ENCODE assay signal across 1 cellular context in the genomic region with DNA sequence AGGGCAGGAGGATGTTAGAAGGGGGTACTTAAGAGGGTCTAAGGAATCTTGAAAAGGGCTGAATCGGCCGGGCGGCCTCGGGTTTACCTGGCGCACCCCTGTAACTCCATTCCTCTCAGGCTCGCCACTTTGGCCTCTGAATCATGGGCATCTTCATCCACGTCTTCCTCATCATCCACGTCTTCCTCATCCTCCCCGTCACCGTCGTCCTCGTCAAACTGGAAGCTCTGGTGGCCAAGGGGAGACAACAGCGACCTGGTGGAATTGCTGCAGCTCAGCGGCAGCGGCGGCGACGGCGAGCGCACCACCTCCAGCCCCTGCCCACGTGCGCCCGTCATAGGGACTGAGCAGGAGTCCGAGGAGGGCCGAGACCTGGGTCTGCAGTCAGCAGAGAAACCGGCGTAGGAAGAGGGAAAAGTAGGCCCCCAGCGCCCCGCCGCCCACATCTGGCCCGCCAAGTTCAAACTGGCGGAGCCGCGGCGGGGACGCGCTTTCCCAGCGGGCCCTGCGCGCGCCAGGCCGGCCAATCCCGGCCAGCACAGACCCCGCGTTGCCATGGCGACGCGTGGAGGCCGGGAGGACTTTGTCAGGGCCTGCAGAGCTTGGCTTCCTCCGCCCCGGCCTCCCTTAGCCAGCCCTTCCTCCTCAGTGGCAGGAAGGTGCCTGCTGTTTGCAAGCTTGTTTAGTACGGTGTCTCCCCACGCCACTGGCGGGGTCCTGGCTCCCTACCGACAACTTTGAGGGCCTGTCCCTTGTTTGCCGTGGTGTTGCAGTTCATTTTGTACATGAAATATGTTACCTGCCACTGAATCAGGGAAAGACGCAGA.
TF ChIP-seq lines count a peak whose summit lies in the region.

A gene with protein sequence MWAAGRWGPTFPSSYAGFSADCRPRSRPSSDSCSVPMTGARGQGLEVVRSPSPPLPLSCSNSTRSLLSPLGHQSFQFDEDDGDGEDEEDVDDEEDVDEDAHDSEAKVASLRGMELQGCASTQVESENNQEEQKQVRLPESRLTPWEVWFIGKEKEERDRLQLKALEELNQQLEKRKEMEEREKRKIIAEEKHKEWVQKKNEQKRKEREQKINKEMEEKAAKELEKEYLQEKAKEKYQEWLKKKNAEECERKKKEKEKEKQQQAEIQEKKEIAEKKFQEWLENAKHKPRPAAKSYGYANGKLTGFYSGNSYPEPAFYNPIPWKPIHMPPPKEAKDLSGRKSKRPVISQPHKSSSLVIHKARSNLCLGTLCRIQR (minus strand): TSS at position 467 of the 827 bp plus-strand sequence. CDS start 21 bp downstream, at position 446.

TF ChIP-seq in GM12878, 131 proteins besides CTCF, POLR2A, EP300 and RAD21 (continued from another document and continues in another):
- TF ChIP-seq, protein P1, sequence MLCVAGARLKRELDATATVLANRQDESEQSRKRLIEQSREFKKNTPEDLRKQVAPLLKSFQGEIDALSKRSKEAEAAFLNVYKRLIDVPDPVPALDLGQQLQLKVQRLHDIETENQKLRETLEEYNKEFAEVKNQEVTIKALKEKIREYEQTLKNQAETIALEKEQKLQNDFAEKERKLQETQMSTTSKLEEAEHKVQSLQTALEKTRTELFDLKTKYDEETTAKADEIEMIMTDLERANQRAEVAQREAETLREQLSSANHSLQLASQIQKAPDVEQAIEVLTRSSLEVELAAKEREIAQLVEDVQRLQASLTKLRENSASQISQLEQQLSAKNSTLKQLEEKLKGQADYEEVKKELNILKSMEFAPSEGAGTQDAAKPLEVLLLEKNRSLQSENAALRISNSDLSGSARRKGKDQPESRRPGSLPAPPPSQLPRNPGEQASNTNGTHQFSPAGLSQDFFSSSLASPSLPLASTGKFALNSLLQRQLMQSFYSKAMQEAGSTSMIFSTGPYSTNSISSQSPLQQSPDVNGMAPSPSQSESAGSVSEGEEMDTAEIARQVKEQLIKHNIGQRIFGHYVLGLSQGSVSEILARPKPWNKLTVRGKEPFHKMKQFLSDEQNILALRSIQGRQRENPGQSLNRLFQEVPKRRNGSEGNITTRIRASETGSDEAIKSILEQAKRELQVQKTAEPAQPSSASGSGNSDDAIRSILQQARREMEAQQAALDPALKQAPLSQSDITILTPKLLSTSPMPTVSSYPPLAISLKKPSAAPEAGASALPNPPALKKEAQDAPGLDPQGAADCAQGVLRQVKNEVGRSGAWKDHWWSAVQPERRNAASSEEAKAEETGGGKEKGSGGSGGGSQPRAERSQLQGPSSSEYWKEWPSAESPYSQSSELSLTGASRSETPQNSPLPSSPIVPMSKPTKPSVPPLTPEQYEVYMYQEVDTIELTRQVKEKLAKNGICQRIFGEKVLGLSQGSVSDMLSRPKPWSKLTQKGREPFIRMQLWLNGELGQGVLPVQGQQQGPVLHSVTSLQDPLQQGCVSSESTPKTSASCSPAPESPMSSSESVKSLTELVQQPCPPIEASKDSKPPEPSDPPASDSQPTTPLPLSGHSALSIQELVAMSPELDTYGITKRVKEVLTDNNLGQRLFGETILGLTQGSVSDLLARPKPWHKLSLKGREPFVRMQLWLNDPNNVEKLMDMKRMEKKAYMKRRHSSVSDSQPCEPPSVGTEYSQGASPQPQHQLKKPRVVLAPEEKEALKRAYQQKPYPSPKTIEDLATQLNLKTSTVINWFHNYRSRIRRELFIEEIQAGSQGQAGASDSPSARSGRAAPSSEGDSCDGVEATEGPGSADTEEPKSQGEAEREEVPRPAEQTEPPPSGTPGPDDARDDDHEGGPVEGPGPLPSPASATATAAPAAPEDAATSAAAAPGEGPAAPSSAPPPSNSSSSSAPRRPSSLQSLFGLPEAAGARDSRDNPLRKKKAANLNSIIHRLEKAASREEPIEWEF (IDR thresholded peaks at IDR 0.05; ENCODE audit: insufficient replicate concordance, low read depth, low read length) = no peak
- TF ChIP-seq CEBPB (IDR thresholded peaks at IDR 0.05; ENCODE audit: borderline replicate concordance in 1 of 2, low read depth in 2 of 2, low read length in 2 of 2) (no peak), HDAC2 (IDR thresholded peaks at IDR 0.05) (0 out of 2 replicates have a peak, but pooled peaks have one; percentile 61), CBX5 (IDR thresholded peaks at IDR 0.05; ENCODE audit: low read depth) (peak; percentile 58; the same call in 1 of the 2 replicates), YBX1 (IDR thresholded peaks at IDR 0.05) (no peak), IKZF1 (conservative IDR thresholded peaks at IDR 0.05) (peak; percentile 69), ZNF384 (IDR thresholded peaks at IDR 0.05; ENCODE audit: borderline replicate concordance, low read depth, low read length) (no peak), SUZ12 (IDR thresholded peaks at IDR 0.05; ENCODE audit: unreplicated experiment) (no peak), BCL11A (IDR thresholded peaks at IDR 0.05; ENCODE audit: low read depth, low read length) (no peak), NR2C1 (IDR thresholded peaks at IDR 0.05) (no peak), GABPA (IDR thresholded peaks at IDR 0.05; ENCODE audit: low read depth) (no peak), POLR2AphosphoS2 (IDR thresholded peaks at IDR 0.05; ENCODE audit: low read depth, low read length) (0 out of 2 replicates have a peak, but pooled peaks have one; percentile 16), RB1 (IDR thresholded peaks at IDR 0.05; ENCODE audit: borderline replicate concordance) (no peak; the same call in 1 of the 2 replicates), HDGF (IDR thresholded peaks at IDR 0.05) (no peak), ZZZ3 (IDR thresholded peaks at IDR 0.05; ENCODE audit: control insufficient read depth, insufficient read length, low read depth) (no peak), NR2F1 (conservative IDR thresholded peaks at IDR 0.05) (0 out of 2 replicates have a peak, but pooled peaks have one; percentile 17), ZNF622 (IDR thresholded peaks at IDR 0.05) (no peak), RELA (IDR thresholded peaks at IDR 0.05; ENCODE audit: borderline replicate concordance, partially characterized antibody) (peak; percentile 31), KLF5 (IDR thresholded peaks at IDR 0.05; ENCODE audit: partially characterized antibody) (no peak), SMAD1 (IDR thresholded peaks at IDR 0.05; ENCODE audit: low read depth, partially characterized antibody) (no peak), IRF4 (IDR thresholded peaks at IDR 0.05; ENCODE audit: low read depth, low read length) (no peak), ZNF274 (IDR thresholded peaks at IDR 0.05; ENCODE audit: insufficient read depth, insufficient read length) (no peak), NFXL1 (IDR thresholded peaks at IDR 0.05; ENCODE audit: borderline replicate concordance) (no peak), CHD1 (IDR thresholded peaks at IDR 0.05; ENCODE audit: low read depth, low read length) (no peak), PAX8 (IDR thresholded peaks at IDR 0.05) (no peak), POLR2AphosphoS5 (IDR thresholded peaks at IDR 0.05; ENCODE audit: low read length) (peak; percentile 65; the same call in 1 of the 2 replicates), ZNF24 (IDR thresholded peaks at IDR 0.05) (no peak), YY1 (IDR thresholded peaks at IDR 0.05; ENCODE audit: low read depth, low read length) (peak; percentile 68), TBL1XR1 (IDR thresholded peaks at IDR 0.05; ENCODE audit: low read depth, low read length) (no peak), CREM (IDR thresholded peaks at IDR 0.05; ENCODE audit: low read depth) (peak; percentile 50; the same call in 1 of the 2 replicates), TAF1 (IDR thresholded peaks at IDR 0.05; ENCODE audit: borderline replicate concordance, low read depth, low read length) (peak; percentile 40; the same call in 1 of the 2 replicates), NFYA (IDR thresholded peaks at IDR 0.05; ENCODE audit: borderline replicate concordance, low read depth, low read length) (no peak), SPI1 (IDR thresholded peaks at IDR 0.05; ENCODE audit: borderline replicate concordance, insufficient read depth, low read depth, low read length) (0 out of 2 replicates have a peak, but pooled peaks have one; percentile 4), ESRRA (IDR thresholded peaks at IDR 0.05; ENCODE audit: low read length) (no peak), KAT2A (conservative IDR thresholded peaks at IDR 0.05; ENCODE audit: control insufficient read depth, low read depth, low read length) (no peak)
- TF ChIP-seq, protein P2, sequence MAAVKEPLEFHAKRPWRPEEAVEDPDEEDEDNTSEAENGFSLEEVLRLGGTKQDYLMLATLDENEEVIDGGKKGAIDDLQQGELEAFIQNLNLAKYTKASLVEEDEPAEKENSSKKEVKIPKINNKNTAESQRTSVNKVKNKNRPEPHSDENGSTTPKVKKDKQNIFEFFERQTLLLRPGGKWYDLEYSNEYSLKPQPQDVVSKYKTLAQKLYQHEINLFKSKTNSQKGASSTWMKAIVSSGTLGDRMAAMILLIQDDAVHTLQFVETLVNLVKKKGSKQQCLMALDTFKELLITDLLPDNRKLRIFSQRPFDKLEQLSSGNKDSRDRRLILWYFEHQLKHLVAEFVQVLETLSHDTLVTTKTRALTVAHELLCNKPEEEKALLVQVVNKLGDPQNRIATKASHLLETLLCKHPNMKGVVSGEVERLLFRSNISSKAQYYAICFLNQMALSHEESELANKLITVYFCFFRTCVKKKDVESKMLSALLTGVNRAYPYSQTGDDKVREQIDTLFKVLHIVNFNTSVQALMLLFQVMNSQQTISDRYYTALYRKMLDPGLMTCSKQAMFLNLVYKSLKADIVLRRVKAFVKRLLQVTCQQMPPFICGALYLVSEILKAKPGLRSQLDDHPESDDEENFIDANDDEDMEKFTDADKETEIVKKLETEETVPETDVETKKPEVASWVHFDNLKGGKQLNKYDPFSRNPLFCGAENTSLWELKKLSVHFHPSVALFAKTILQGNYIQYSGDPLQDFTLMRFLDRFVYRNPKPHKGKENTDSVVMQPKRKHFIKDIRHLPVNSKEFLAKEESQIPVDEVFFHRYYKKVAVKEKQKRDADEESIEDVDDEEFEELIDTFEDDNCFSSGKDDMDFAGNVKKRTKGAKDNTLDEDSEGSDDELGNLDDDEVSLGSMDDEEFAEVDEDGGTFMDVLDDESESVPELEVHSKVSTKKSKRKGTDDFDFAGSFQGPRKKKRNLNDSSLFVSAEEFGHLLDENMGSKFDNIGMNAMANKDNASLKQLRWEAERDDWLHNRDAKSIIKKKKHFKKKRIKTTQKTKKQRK (IDR thresholded peaks at IDR 0.05; ENCODE audit: low read depth, low read length) = no peak
- TF ChIP-seq, protein P3, sequence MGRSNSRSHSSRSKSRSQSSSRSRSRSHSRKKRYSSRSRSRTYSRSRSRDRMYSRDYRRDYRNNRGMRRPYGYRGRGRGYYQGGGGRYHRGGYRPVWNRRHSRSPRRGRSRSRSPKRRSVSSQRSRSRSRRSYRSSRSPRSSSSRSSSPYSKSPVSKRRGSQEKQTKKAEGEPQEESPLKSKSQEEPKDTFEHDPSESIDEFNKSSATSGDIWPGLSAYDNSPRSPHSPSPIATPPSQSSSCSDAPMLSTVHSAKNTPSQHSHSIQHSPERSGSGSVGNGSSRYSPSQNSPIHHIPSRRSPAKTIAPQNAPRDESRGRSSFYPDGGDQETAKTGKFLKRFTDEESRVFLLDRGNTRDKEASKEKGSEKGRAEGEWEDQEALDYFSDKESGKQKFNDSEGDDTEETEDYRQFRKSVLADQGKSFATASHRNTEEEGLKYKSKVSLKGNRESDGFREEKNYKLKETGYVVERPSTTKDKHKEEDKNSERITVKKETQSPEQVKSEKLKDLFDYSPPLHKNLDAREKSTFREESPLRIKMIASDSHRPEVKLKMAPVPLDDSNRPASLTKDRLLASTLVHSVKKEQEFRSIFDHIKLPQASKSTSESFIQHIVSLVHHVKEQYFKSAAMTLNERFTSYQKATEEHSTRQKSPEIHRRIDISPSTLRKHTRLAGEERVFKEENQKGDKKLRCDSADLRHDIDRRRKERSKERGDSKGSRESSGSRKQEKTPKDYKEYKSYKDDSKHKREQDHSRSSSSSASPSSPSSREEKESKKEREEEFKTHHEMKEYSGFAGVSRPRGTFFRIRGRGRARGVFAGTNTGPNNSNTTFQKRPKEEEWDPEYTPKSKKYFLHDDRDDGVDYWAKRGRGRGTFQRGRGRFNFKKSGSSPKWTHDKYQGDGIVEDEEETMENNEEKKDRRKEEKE (IDR thresholded peaks at IDR 0.05) = no peak
- TF ChIP-seq, protein P4, sequence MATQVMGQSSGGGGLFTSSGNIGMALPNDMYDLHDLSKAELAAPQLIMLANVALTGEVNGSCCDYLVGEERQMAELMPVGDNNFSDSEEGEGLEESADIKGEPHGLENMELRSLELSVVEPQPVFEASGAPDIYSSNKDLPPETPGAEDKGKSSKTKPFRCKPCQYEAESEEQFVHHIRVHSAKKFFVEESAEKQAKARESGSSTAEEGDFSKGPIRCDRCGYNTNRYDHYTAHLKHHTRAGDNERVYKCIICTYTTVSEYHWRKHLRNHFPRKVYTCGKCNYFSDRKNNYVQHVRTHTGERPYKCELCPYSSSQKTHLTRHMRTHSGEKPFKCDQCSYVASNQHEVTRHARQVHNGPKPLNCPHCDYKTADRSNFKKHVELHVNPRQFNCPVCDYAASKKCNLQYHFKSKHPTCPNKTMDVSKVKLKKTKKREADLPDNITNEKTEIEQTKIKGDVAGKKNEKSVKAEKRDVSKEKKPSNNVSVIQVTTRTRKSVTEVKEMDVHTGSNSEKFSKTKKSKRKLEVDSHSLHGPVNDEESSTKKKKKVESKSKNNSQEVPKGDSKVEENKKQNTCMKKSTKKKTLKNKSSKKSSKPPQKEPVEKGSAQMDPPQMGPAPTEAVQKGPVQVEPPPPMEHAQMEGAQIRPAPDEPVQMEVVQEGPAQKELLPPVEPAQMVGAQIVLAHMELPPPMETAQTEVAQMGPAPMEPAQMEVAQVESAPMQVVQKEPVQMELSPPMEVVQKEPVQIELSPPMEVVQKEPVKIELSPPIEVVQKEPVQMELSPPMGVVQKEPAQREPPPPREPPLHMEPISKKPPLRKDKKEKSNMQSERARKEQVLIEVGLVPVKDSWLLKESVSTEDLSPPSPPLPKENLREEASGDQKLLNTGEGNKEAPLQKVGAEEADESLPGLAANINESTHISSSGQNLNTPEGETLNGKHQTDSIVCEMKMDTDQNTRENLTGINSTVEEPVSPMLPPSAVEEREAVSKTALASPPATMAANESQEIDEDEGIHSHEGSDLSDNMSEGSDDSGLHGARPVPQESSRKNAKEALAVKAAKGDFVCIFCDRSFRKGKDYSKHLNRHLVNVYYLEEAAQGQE (IDR thresholded peaks at IDR 0.05; ENCODE audit: low read depth, low read length) = no peak
- TF ChIP-seq, protein P5, sequence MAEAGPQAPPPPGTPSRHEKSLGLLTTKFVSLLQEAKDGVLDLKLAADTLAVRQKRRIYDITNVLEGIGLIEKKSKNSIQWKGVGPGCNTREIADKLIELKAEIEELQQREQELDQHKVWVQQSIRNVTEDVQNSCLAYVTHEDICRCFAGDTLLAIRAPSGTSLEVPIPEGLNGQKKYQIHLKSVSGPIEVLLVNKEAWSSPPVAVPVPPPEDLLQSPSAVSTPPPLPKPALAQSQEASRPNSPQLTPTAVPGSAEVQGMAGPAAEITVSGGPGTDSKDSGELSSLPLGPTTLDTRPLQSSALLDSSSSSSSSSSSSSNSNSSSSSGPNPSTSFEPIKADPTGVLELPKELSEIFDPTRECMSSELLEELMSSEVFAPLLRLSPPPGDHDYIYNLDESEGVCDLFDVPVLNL (IDR thresholded peaks at IDR 0.05; ENCODE audit: low read depth, low read length) = peak; percentile 92
- TF ChIP-seq, protein P6, sequence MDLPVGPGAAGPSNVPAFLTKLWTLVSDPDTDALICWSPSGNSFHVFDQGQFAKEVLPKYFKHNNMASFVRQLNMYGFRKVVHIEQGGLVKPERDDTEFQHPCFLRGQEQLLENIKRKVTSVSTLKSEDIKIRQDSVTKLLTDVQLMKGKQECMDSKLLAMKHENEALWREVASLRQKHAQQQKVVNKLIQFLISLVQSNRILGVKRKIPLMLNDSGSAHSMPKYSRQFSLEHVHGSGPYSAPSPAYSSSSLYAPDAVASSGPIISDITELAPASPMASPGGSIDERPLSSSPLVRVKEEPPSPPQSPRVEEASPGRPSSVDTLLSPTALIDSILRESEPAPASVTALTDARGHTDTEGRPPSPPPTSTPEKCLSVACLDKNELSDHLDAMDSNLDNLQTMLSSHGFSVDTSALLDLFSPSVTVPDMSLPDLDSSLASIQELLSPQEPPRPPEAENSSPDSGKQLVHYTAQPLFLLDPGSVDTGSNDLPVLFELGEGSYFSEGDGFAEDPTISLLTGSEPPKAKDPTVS (IDR thresholded peaks at IDR 0.05; ENCODE audit: low read depth, low read length) = no peak
